Comparison of ENCODE assay signal across 1 cellular context in genomic region chr6:112272799-112273198, GRCh38.
TF ChIP-seq lines count a peak whose summit lies in the region.

No MANE protein-coding gene starts in this region.

TF ChIP-seq in SK-N-SH treated with all-trans-retinoic acid at 6 μM for 48 hours, 23 proteins besides CTCF, POLR2A, EP300 and RAD21 (continued from another document):
- TF ChIP-seq, protein P1, sequence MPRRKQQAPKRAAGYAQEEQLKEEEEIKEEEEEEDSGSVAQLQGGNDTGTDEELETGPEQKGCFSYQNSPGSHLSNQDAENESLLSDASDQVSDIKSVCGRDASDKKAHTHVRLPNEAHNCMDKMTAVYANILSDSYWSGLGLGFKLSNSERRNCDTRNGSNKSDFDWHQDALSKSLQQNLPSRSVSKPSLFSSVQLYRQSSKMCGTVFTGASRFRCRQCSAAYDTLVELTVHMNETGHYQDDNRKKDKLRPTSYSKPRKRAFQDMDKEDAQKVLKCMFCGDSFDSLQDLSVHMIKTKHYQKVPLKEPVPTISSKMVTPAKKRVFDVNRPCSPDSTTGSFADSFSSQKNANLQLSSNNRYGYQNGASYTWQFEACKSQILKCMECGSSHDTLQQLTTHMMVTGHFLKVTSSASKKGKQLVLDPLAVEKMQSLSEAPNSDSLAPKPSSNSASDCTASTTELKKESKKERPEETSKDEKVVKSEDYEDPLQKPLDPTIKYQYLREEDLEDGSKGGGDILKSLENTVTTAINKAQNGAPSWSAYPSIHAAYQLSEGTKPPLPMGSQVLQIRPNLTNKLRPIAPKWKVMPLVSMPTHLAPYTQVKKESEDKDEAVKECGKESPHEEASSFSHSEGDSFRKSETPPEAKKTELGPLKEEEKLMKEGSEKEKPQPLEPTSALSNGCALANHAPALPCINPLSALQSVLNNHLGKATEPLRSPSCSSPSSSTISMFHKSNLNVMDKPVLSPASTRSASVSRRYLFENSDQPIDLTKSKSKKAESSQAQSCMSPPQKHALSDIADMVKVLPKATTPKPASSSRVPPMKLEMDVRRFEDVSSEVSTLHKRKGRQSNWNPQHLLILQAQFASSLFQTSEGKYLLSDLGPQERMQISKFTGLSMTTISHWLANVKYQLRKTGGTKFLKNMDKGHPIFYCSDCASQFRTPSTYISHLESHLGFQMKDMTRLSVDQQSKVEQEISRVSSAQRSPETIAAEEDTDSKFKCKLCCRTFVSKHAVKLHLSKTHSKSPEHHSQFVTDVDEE (CRISPR knock-in tag; IDR thresholded peaks at IDR 0.05): 0 out of 2 replicates have a peak, but pooled peaks have one; percentile 32
- TF ChIP-seq ARNTL (CRISPR knock-in tag; IDR thresholded peaks at IDR 0.05; ENCODE audit: borderline replicate concordance, low read depth) (no peak), POU6F1 (CRISPR knock-in tag; IDR thresholded peaks at IDR 0.05; ENCODE audit: borderline replicate concordance, low read depth) (no peak), ZC3H10 (CRISPR knock-in tag; IDR thresholded peaks at IDR 0.05) (no peak), ESRRG (CRISPR knock-in tag; IDR thresholded peaks at IDR 0.05) (no peak), TCF4 (CRISPR knock-in tag; IDR thresholded peaks at IDR 0.05; ENCODE audit: borderline replicate concordance) (peak; percentile 36; the same call in 1 of the 2 replicates), ZNF8 (CRISPR knock-in tag; IDR thresholded peaks at IDR 0.05) (no peak), CREB5 (CRISPR knock-in tag; IDR thresholded peaks at IDR 0.05; ENCODE audit: low read depth) (no peak)
